In genomic region chr10:46265981-46266505, GRCh38 we compare ENCODE assay signal across 28 cellular contexts. TPM values are rescaled to one million over a fixed set of nuclear protein-coding genes. Genes with fewer than 3 reads are reported as not detected.
DNase-seq lines count a peak whose midpoint lies in the region; ATAC-seq and TF ChIP-seq lines count a peak whose summit lies in the region.
"Had no signal": no experiment of that assay in that cellular context is flagged by ENCODE, and none has a peak within 500 bp of the region (broad histone marks: within the 10 kb centered on the region; RNA-seq: fewer than 3 reads in every experiment).

No MANE protein-coding gene starts in this region.

- TF ChIP-seq EP300 in ovary (IDR thresholded peaks at IDR 0.05), result no peak

- intact Hi-C loops in vagina (cut with DNase I), result no loop called here
- intact Hi-C loops in ovary (cut with DNase I), result no loop called here

- no peaks in the 10 kb centered on the region for H3K9me3 Mint-ChIP-seq in activated naive CD8-positive, alpha-beta T cell (ENCODE audit: low read depth)
- no peaks in the 10 kb centered on the region for H3K9me3 Mint-ChIP-seq in activated naive CD8-positive, alpha-beta T cell treated with anti-CD3 and anti-CD28 coated beads, Interleukin-2, amount 50 U/mL, for 24 hours
- H3K9me3 Mint-ChIP-seq: nephron progenitor cell had no signal

- no peak for DNase-seq in activated naive CD8-positive, alpha-beta T cell treated with anti-CD3 and anti-CD28 coated beads, Interleukin-2, amount 50 U/mL, for 24 hours
- DNase-seq in NCI-H524 (lab: John Stamatoyannopoulos, UW) (peak; percentile 61 to 80), islet precursor cell (peak; percentile 42), vagina (ENCODE audit: extremely low spot score in 2 of 2) (peak; percentile 49 to 84), NCI-H1436 treated with DMSO at 0.1 percent for 48 hours (lab: John Stamatoyannopoulos, UW) (no peak), ovary (no peak)
- DNase-seq: activated effector memory CD4-positive, alpha-beta T cell treated with Interleukin-2 at 50 U/mL for 16 hours; amygdala; effector CD4-positive, alpha-beta T cell; mesendoderm; NCI-H2081 treated with DMSO at 0.1 percent for 48 hours; NCI-H526 treated with DMSO at 0.1 percent for 48 hours; nephron progenitor cell; PC-3; SIG-M5; stimulated activated CD4-positive, alpha-beta T cell treated with anti-CD3 and anti-CD28 coated beads, Interleukin-2, amount 100 ng/mL, for 48 hours; substantia nigra; T-helper 17 cell had no signal

- no peak for ATAC-seq in activated naive CD8-positive, alpha-beta T cell treated with anti-CD3 and anti-CD28 coated beads, Interleukin-2, amount 50 U/mL, for 24 hours
- ATAC-seq in GM18867 (IDR thresholded peaks at IDR 0.05; ENCODE audit: unreplicated experiment), result no peak
- ATAC-seq: esophagus mucosa, gastroesophageal sphincter, PC-3, T-helper 17 cell had no signal

- H3K36me3 ChIP-seq in vagina (no peaks in the 10 kb centered on the region), ovary (no peaks in the 10 kb centered on the region)
- H3K36me3 ChIP-seq: cardiac muscle cell, gastroesophageal sphincter, prostate gland had no signal

- H3K9me3 ChIP-seq in vagina (no peaks in the 10 kb centered on the region), ovary (no peaks in the 10 kb centered on the region)
- H3K9me3 ChIP-seq: gastroesophageal sphincter, prostate gland had no signal

- TF ChIP-seq CTCF in vagina (IDR thresholded peaks at IDR 0.05), result no peak
- no peak for TF ChIP-seq CTCF in ovary (IDR thresholded peaks at IDR 0.05)

- H3K4me3 ChIP-seq in vagina, result no peak overlapping the region
- H3K4me3 ChIP-seq in ovary, result no peak overlapping the region
- H3K4me3 ChIP-seq: cardiac muscle cell, gastroesophageal sphincter, prostate gland, skin epidermis had no signal

- no peak for TF ChIP-seq POLR2A in vagina (IDR thresholded peaks at IDR 0.05)
- no peak for TF ChIP-seq POLR2A in ovary (IDR thresholded peaks at IDR 0.05)

- H3K27me3 ChIP-seq in vagina (no peaks in the 10 kb centered on the region), ovary (no peaks in the 10 kb centered on the region)
- H3K27me3 ChIP-seq: cardiac muscle cell, gastroesophageal sphincter had no signal

- peak overlapping the region; percentile 47 for H3K27ac Mint-ChIP-seq in activated naive CD8-positive, alpha-beta T cell
- H3K27ac Mint-ChIP-seq in activated naive CD8-positive, alpha-beta T cell treated with anti-CD3 and anti-CD28 coated beads, Interleukin-2, amount 50 U/mL, for 24 hours, result no peak overlapping the region
- H3K27ac Mint-ChIP-seq: nephron progenitor cell had no signal

- no peak overlapping the region for H3K27ac ChIP-seq in vagina
- H3K27ac ChIP-seq in ovary, result no peak overlapping the region
- H3K27ac ChIP-seq: cardiac muscle cell, gastroesophageal sphincter, KMS-11, prostate gland, skin epidermis, VCaP had no signal

- H3K36me3 Mint-ChIP-seq in activated naive CD8-positive, alpha-beta T cell, result peaks cover 6% of the 10 kb centered on the region
- no peaks in the 10 kb centered on the region for H3K36me3 Mint-ChIP-seq in activated naive CD8-positive, alpha-beta T cell treated with anti-CD3 and anti-CD28 coated beads, Interleukin-2, amount 50 U/mL, for 24 hours (ENCODE audit: low read depth)

- H3K4me3 Mint-ChIP-seq in activated naive CD8-positive, alpha-beta T cell, result no peak overlapping the region
- H3K4me3 Mint-ChIP-seq in activated naive CD8-positive, alpha-beta T cell treated with anti-CD3 and anti-CD28 coated beads, Interleukin-2, amount 50 U/mL, for 24 hours, result no peak overlapping the region
- H3K4me3 Mint-ChIP-seq: nephron progenitor cell had no signal

- peaks cover 48% of the 10 kb centered on the region for H3K4me1 Mint-ChIP-seq in activated naive CD8-positive, alpha-beta T cell (ENCODE audit: low read depth)
- peaks cover 19% of the 10 kb centered on the region for H3K4me1 Mint-ChIP-seq in activated naive CD8-positive, alpha-beta T cell treated with anti-CD3 and anti-CD28 coated beads, Interleukin-2, amount 50 U/mL, for 24 hours

- no peaks in the 10 kb centered on the region for H3K4me1 ChIP-seq in vagina
- no peaks in the 10 kb centered on the region for H3K4me1 ChIP-seq in ovary (ENCODE audit: insufficient read depth)
- H3K4me1 ChIP-seq: gastroesophageal sphincter, prostate gland had no signal

- no peaks in the 10 kb centered on the region for H3K27me3 Mint-ChIP-seq in activated naive CD8-positive, alpha-beta T cell
- no peaks in the 10 kb centered on the region for H3K27me3 Mint-ChIP-seq in activated naive CD8-positive, alpha-beta T cell treated with anti-CD3 and anti-CD28 coated beads, Interleukin-2, amount 50 U/mL, for 24 hours
- H3K27me3 Mint-ChIP-seq: T-helper 17 cell had no signal

- 86 to 94% (median 87%) methylated on average over 4 to 7 of the region's 7 CpGs for WGBS in ovary, 3 donors

RNA-seq across cellular contexts. Expression of gene ANTXRL, which starts 20.8 kb away (rescaled TPM):
- total RNA-seq in vagina (not detected), ovary (under 1 TPM in 1 of 7 donors, not detected in 6; 0.51 TPM)
- polyA plus RNA-seq in ovary, result not detected
- total RNA-seq: cardiac muscle cell, esophagus mucosa, gastroesophageal sphincter, PC-3, T-helper 17 cell had no signal
- polyA plus RNA-seq: AG04450, cardiac muscle cell had no signal

Comparison
In these comparisons a context has a peak if more than half of its experiments do, and no peak if none do; other contexts are left out.
1. DNase-seq: peak in NCI-H524 (2 of 2), islet precursor cell (single experiment) and vagina (2 of 2); none in activated naive CD8-positive, alpha-beta T cell treated with anti-CD3 and anti-CD28 coated beads, Interleukin-2, amount 50 U/mL, for 24 hours (single experiment), NCI-H1436 treated with DMSO at 0.1 percent for 48 hours (single experiment) and ovary (0 of 5).